Comparison of ENCODE assay signal across 1 cellular context in genomic region chr5:34924462-34924765, GRCh38.
TF ChIP-seq lines count a peak whose summit lies in the region.

No MANE protein-coding gene starts in this region.

TF ChIP-seq in GM23338, 12 proteins besides CTCF, POLR2A, EP300 and RAD21 (continued from another document):
- TF ChIP-seq ZNF462 (CRISPR knock-in tag; IDR thresholded peaks at IDR 0.05), result no peak
- TF ChIP-seq ZNF114 (CRISPR knock-in tag; IDR thresholded peaks at IDR 0.05), result no peak
- TF ChIP-seq STAT1 (IDR thresholded peaks at IDR 0.05; ENCODE audit: unreplicated experiment), result no peak
- no peak for TF ChIP-seq REST (IDR thresholded peaks at IDR 0.05; ENCODE audit: unreplicated experiment)
- no peak for TF ChIP-seq JUNB (IDR thresholded peaks at IDR 0.05; ENCODE audit: unreplicated experiment)
- TF ChIP-seq EZH2phosphoT487 (IDR thresholded peaks at IDR 0.05; ENCODE audit: unreplicated experiment), result no peak
- TF ChIP-seq CREB1 (CRISPR knock-in tag; IDR thresholded peaks at IDR 0.05; ENCODE audit: low read depth), result no peak
- TF ChIP-seq EZH2 (IDR thresholded peaks at IDR 0.05; ENCODE audit: low read depth, unreplicated experiment), result no peak
- no peak for TF ChIP-seq ZNF331 (CRISPR knock-in tag; IDR thresholded peaks at IDR 0.05; ENCODE audit: low read depth)
- no peak for TF ChIP-seq NANOG (IDR thresholded peaks at IDR 0.05; ENCODE audit: borderline replicate concordance)
TF ChIP-seq in GM23338: peak in this region for 0.
